8 cellular contexts compared by ENCODE assay signal in the genomic region with DNA sequence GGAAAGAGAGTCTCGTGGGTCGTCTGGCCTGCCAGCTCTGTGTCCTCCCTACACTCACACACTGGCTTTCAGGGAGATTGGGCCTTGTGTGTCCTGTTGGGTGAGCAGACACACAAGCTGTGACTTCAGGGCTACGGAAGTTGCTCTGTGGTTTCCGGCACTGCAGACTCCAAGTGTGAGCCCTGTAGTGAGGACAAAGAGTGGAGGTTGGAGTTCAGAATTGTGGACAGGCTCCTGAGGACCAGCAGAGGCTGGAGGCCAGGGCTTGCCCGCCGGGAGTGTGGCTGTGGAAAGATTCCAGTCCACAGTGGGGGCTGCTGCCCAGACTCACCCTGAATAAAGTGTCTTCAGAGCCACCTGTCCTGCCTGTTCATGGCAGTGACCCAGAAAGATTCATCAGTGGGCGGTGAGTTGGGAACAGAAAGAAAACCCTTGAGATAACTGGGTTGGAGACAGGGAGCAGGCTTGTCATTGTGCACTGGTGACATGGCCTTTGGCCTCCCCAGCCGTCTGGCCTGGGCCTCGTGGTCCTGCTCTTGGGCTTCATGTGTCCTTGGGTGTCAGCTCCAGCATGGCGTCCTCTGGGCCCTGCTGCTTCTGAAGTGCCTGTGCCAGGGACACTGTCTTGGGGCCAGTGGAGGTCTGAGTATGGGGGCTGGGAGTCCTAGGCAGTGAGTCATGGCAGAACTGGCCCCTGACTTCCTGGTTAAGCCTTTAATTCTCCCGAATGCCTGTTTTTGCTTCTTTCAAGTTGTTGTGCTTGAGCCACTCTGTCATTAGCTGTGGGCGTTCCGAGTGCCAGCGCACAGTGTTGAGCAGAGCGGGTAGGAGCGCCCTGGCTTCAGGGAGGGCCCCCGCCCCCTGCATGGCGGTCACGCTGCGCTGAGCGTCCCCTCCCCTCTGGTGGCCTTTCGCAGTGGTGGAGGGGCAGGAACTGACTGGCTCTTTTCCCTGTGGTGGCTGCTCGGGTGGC. TPM values are rescaled to one million over a fixed set of nuclear protein-coding genes. Genes with fewer than 3 reads are reported as not detected.
A peak's percentile ranks its signal among the peaks of the same experiment; 100 is the strongest.
DNase-seq lines count a peak whose midpoint lies in the region; ATAC-seq and TF ChIP-seq lines count a peak whose summit lies in the region.

No MANE protein-coding gene starts in this region.

- peak; percentile 33 for DNase-seq in GM12864 (ENCODE audit: low read depth)
- peak; percentile 77 for DNase-seq in LHCN-M2 (ENCODE audit: low read depth)
- peak; percentile 25 to 35 for DNase-seq in activated CD8-positive, alpha-beta memory T cell treated with anti-CD3 and anti-CD28 coated beads for 4 hours (ENCODE audit: low read depth in 2 of 2)
- peak; percentile 66 for DNase-seq in endodermal cell
- peak in 8 of 10 donors; percentile 19 to 60 (median 48) for DNase-seq in naive thymus-derived CD8-positive, alpha-beta T cell
- no peak for DNase-seq in type B pancreatic cell (ENCODE audit: extremely low spot score, unreplicated experiment)
- DNase-seq in mesenteric fat pad (ENCODE audit: low spot score): no peak

- POLR2A ChIA-PET in naive thymus-derived CD8-positive, alpha-beta T cell (lab: Charles Lee): interaction anchor here (0.6 to 4.2 kb wide), 7 partner anchors 19 to 106 kb away, joined by 3 to 27 read pairs (median 4); no protein-coding TSS in a partner anchor

- peaks cover 18% of the 10 kb centered on the region for H3K36me3 Mint-ChIP-seq in endodermal cell (ENCODE audit: low read depth)
- H3K36me3 Mint-ChIP-seq in naive thymus-derived CD8-positive, alpha-beta T cell: peaks cover 0 to 11% (median 5%) of the 10 kb centered on the region in 3 donors
- H3K36me3 Mint-ChIP-seq in type B pancreatic cell: peaks cover 9% of the 10 kb centered on the region

- no peak overlapping the region for H3K4me3 Mint-ChIP-seq in endodermal cell
- H3K4me3 Mint-ChIP-seq in naive thymus-derived CD8-positive, alpha-beta T cell: peak overlapping the region; percentile 72 to 89 (median 82)
- peak overlapping the region; percentile 68 for H3K4me3 Mint-ChIP-seq in type B pancreatic cell

- peaks cover 5% of the 10 kb centered on the region for H3K9me3 Mint-ChIP-seq in endodermal cell
- H3K9me3 Mint-ChIP-seq in naive thymus-derived CD8-positive, alpha-beta T cell: no peaks in the 10 kb centered on the region
- no peaks in the 10 kb centered on the region for H3K9me3 Mint-ChIP-seq in type B pancreatic cell

- WGBS in endodermal cell (ENCODE audit: insufficient coverage in 1 of 2, insufficient read length in 1 of 2), 2 experiments: 85 to 91% methylated on average over 19 to 23 of the region's 23 CpGs

- H3K4me1 ChIP-seq in endodermal cell (ENCODE audit: control insufficient read depth, insufficient read depth, low read length): peaks cover 9% of the 10 kb centered on the region

- H3K4me3 ChIP-seq in GM12864 (ENCODE audit: low read depth, low read length) (peak overlapping the region; percentile 31), endodermal cell (ENCODE audit: low read length) (no peak overlapping the region)

- H3K27ac Mint-ChIP-seq in endodermal cell (peak overlapping the region; percentile 89), type B pancreatic cell (peak overlapping the region; percentile 100)
- H3K27ac Mint-ChIP-seq in naive thymus-derived CD8-positive, alpha-beta T cell: peak overlapping the region; percentile 90 to 97 (median 94)

- peaks cover 9% of the 10 kb centered on the region for H3K4me1 Mint-ChIP-seq in endodermal cell
- peaks cover 30 to 66% (median 61%) of the 10 kb centered on the region in 4 donors for H3K4me1 Mint-ChIP-seq in naive thymus-derived CD8-positive, alpha-beta T cell
- H3K4me1 Mint-ChIP-seq in type B pancreatic cell (ENCODE audit: unreplicated experiment): peaks cover 38% of the 10 kb centered on the region

- ATAC-seq in naive thymus-derived CD8-positive, alpha-beta T cell: peak; percentile 15 to 25
- ATAC-seq in HG03139 (IDR thresholded peaks at IDR 0.05; ENCODE audit: unreplicated experiment): no peak

- H3K36me3 ChIP-seq in endodermal cell (ENCODE audit: control insufficient read depth, insufficient read depth, low read length): peaks cover 3% of the 10 kb centered on the region

- no peaks in the 10 kb centered on the region for H3K27me3 ChIP-seq in endodermal cell (ENCODE audit: control insufficient read depth, insufficient read depth, low read length, poor library complexity, severe bottlenecking)

- no peak overlapping the region for H3K9ac ChIP-seq in endodermal cell (ENCODE audit: extremely low read depth, low read length, poor library complexity, severe bottlenecking)

- no peaks in the 10 kb centered on the region for H3K27me3 Mint-ChIP-seq in endodermal cell (ENCODE audit: insufficient read depth)
- no peaks in the 10 kb centered on the region for H3K27me3 Mint-ChIP-seq in naive thymus-derived CD8-positive, alpha-beta T cell
- H3K27me3 Mint-ChIP-seq in type B pancreatic cell: no peaks in the 10 kb centered on the region

- no peaks in the 10 kb centered on the region for H3K9me3 ChIP-seq in endodermal cell (ENCODE audit: control insufficient read depth, low read length)

- H3K27ac ChIP-seq in endodermal cell (ENCODE audit: low read depth, low read length): peak overlapping the region; percentile 14

- TF ChIP-seq CTCF in GM12864 (IDR thresholded peaks at IDR 0.05; ENCODE audit: low read depth, low read length, missing control alignments) (no peak), endodermal cell (conservative IDR thresholded peaks at IDR 0.05) (no peak), type B pancreatic cell (conservative IDR thresholded peaks at IDR 0.05) (no peak)

RNA-seq across cellular contexts. Expression of a gene that starts 19.9 kb away (rescaled TPM):
- not detected in 2 replicates for total RNA-seq in LHCN-M2 (2014; rRNA removed)
- 0.02 TPM for polyA plus RNA-seq in LHCN-M2 (2012)
- total RNA-seq in endodermal cell: not detected
- polyA plus RNA-seq in endodermal cell (2013, experiment 1 of 2): not detected
- polyA plus RNA-seq in endodermal cell (2013, experiment 2 of 2): not detected
- not detected for total RNA-seq in naive thymus-derived CD8-positive, alpha-beta T cell
- not detected for polyA plus RNA-seq in naive thymus-derived CD8-positive, alpha-beta T cell
- 10.3 and 34.7 TPM in 2 replicates for total RNA-seq in type B pancreatic cell (ENCODE audit: low replicate concordance)
- total RNA-seq in mesenteric fat pad: 0.26 TPM

Comparison
In these comparisons a context has a peak if more than half of its experiments do, and no peak if none do; other contexts are left out.
1. DNase-seq: peak in GM12864 (single experiment), LHCN-M2 (single experiment), activated CD8-positive, alpha-beta memory T cell treated with anti-CD3 and anti-CD28 coated beads for 4 hours (2 of 2), endodermal cell (single experiment) and naive thymus-derived CD8-positive, alpha-beta T cell (8 of 10); none in type B pancreatic cell (single experiment) and mesenteric fat pad (single experiment).
2. Peak in every context shown above with its lines, with median percentiles within 50 percentile points of each other: H3K27ac Mint-ChIP-seq.